ENCODE assay signal across 19 cellular contexts in the genomic region with DNA sequence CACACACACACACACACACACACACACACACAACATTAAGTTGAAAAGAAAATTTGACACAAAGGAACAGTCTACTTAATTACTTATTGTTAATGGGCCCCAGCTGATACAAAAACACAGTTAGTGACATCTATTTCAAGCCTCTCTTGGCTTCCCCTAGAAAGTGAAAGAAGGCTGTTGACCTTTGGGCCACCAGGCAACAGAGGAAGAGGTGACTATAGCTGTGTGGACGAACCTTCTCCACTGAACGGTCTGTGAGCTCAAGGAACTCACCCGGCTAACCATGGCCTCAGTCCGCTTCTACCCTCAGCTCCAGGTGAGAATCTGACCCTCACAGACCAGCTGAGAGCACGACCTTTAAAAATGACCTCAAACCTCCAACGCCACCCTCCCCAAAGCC. TPM values are rescaled to one million over a fixed set of nuclear protein-coding genes. Genes with fewer than 3 reads are reported as not detected.
"Had no signal": no experiment of that assay in that cellular context is flagged by ENCODE, and none has a peak within 500 bp of the region (broad histone marks: within the 10 kb centered on the region; RNA-seq: fewer than 3 reads in every experiment).

No MANE protein-coding gene starts in this region.

- H3K4me1 Mint-ChIP-seq: activated CD4-positive, alpha-beta T cell treated with anti-CD3 and anti-CD28 coated beads for 36 hours; mesothelial cell of epicardium had no signal

- H3K36me3 Mint-ChIP-seq: activated naive CD8-positive, alpha-beta T cell; mesothelial cell of epicardium; natural killer cell treated with Interleukin-12 subunit alpha and Interleukin-12 subunit beta and Interleukin-15 and Interleukin-18, amount 100 ng/mL, for 72 hours; WTC11 had no signal

- H3K4me3 Mint-ChIP-seq: activated CD4-positive, alpha-beta T cell treated with anti-CD3 and anti-CD28 coated beads for 36 hours; activated naive CD8-positive, alpha-beta T cell; mesothelial cell of epicardium; natural killer cell treated with Interleukin-12 subunit alpha and Interleukin-12 subunit beta and Interleukin-15 and Interleukin-18, amount 100 ng/mL, for 72 hours; WTC11 had no signal

- DNase-seq: activated CD4-positive, alpha-beta T cell treated with anti-CD3 and anti-CD28 coated beads for 36 hours; activated CD4-positive, alpha-beta T cell treated with anti-CD3 and anti-CD28 coated beads, Interleukin-2, amount 50 U/mL, for 48 hours; cortex of kidney; erythroblast; head of caudate nucleus; kidney; stimulated activated CD4-positive, alpha-beta T cell treated with anti-CD3 and anti-CD28 coated beads, Interleukin-4, amount 100 ng/mL, for 4 hours; stimulated activated naive CD4-positive, alpha-beta T cell; tibial artery had no signal

- H3K9me3 Mint-ChIP-seq: mesothelial cell of epicardium; natural killer cell treated with Interleukin-12 subunit alpha and Interleukin-12 subunit beta and Interleukin-15 and Interleukin-18, amount 100 ng/mL, for 72 hours; WTC11 had no signal

- H3K27ac Mint-ChIP-seq: activated CD4-positive, alpha-beta T cell treated with anti-CD3 and anti-CD28 coated beads for 36 hours; activated naive CD8-positive, alpha-beta T cell; mesothelial cell of epicardium; natural killer cell treated with Interleukin-12 subunit alpha and Interleukin-12 subunit beta and Interleukin-15 and Interleukin-18, amount 100 ng/mL, for 72 hours; WTC11 had no signal

- ATAC-seq: activated CD4-positive, alpha-beta T cell treated with anti-CD3 and anti-CD28 coated beads for 36 hours; left lobe of liver; natural killer cell treated with Interleukin-12 subunit alpha and Interleukin-12 subunit beta and Interleukin-15 and Interleukin-18, amount 100 ng/mL, for 72 hours; WTC11 had no signal

- FAIRE-seq: bronchial epithelial cell, endometrium, kidney, TTC549, urothelium cell line had no signal

RNA-seq across cellular contexts. Expression of a gene that starts 32.9 kb away (rescaled TPM):
- total RNA-seq: bronchial epithelial cell; kidney; natural killer cell treated with Interleukin-12 subunit alpha and Interleukin-12 subunit beta and Interleukin-15 and Interleukin-18, amount 100 ng/mL, for 72 hours; renal cortical epithelial cell had no signal
